Comparison of ENCODE assay signal across 20 cellular contexts in the genomic region with DNA sequence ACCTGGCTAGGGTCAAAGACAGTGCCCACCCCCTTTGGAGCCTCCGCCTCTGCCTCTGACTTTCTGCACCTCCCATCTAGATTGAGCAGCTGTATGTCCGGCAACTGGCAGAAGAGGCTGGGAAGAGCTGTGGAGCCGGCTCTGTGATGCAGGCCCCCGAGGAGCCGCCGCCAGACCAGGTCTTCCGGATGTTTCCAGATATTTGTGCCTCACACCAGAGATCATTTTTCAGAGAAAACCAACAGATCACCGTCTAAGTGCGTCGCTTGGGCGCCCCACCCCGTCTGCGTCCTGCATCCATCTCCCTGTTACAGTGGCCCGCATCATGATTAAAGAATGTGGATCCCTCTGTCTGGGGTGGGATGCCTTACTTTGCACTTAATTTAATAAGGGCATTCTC. TPM values are rescaled to one million over a fixed set of nuclear protein-coding genes. Genes with fewer than 3 reads are reported as not detected.
DNase-seq lines count a peak whose midpoint lies in the region; ATAC-seq and TF ChIP-seq lines count a peak whose summit lies in the region.
"Had no signal": no experiment of that assay in that cellular context is flagged by ENCODE, and none has a peak within 500 bp of the region (broad histone marks: within the 10 kb centered on the region; RNA-seq: fewer than 3 reads in every experiment).

No MANE protein-coding gene starts in this region.

- no peak overlapping the region for H3K9ac ChIP-seq in smooth muscle cell (ENCODE audit: low read depth)
- H3K9ac ChIP-seq: GM23248, KMS-11 had no signal

- no peak for ATAC-seq in activated T-cell treated with anti-CD3 and anti-CD28 coated beads, Interleukin-2, amount 50 U/mL, for 72 hours (replicated peaks in 1 of 2)
- no peak for ATAC-seq in HG02970 (IDR thresholded peaks at IDR 0.05; ENCODE audit: low FRiP score, unreplicated experiment)
- ATAC-seq: A549, HCT116 had no signal

- peaks cover 3% of the 10 kb centered on the region for H3K9me3 Mint-ChIP-seq in activated T-cell treated with anti-CD3 and anti-CD28 coated beads, Interleukin-2, amount 50 U/mL, for 24 hours
- H3K9me3 Mint-ChIP-seq in activated T-cell treated with anti-CD3 and anti-CD28 coated beads, Interleukin-2, amount 50 U/mL, for 72 hours: no peaks in the 10 kb centered on the region
- H3K9me3 Mint-ChIP-seq in IgD-negative memory B cell (no peaks in the 10 kb centered on the region), endothelial cell (ENCODE audit: unreplicated experiment) (no peaks in the 10 kb centered on the region)
- no peaks in the 10 kb centered on the region for H3K9me3 Mint-ChIP-seq in activated CD4-positive, alpha-beta T cell treated with anti-CD3 and anti-CD28 coated beads, Interleukin-2, amount 10 ng/mL, durations not matched to agents 24 days and 14 days

- H3K4me2 ChIP-seq in smooth muscle cell: no peak overlapping the region
- H3K4me2 ChIP-seq: A549, KMS-11 had no signal

- H2AFZ ChIP-seq in smooth muscle cell (ENCODE audit: low read depth): no peak overlapping the region
- H2AFZ ChIP-seq: GM23248 had no signal

- no peaks in the 10 kb centered on the region for H3K36me3 ChIP-seq in smooth muscle cell (ENCODE audit: low read depth)

- H3K4me1 ChIP-seq in smooth muscle cell (ENCODE audit: low read depth): no peaks in the 10 kb centered on the region
- H3K4me1 ChIP-seq: A549 had no signal

- peak overlapping the region; percentile 59 for H3K27ac ChIP-seq in smooth muscle cell (ENCODE audit: low read depth)
- H3K27ac ChIP-seq: A549, GM23248, KMS-11, Peyer's patch had no signal

- H4K20me1 ChIP-seq in smooth muscle cell (ENCODE audit: low read depth): no peaks in the 10 kb centered on the region

- no peaks in the 10 kb centered on the region for H3K27me3 ChIP-seq in smooth muscle cell (ENCODE audit: low read depth)
- H3K27me3 ChIP-seq: Peyer's patch had no signal

- H3K27ac Mint-ChIP-seq in activated T-cell treated with anti-CD3 and anti-CD28 coated beads, Interleukin-2, amount 50 U/mL, for 24 hours: peak overlapping the region; percentile 60
- no peak overlapping the region for H3K27ac Mint-ChIP-seq in activated T-cell treated with anti-CD3 and anti-CD28 coated beads, Interleukin-2, amount 50 U/mL, for 72 hours
- H3K27ac Mint-ChIP-seq in IgD-negative memory B cell: peak overlapping the region in 2 of 3 donors; percentile 84 to 100
- peak overlapping the region; percentile 36 for H3K27ac Mint-ChIP-seq in endothelial cell (ENCODE audit: unreplicated experiment)
- H3K27ac Mint-ChIP-seq in activated CD4-positive, alpha-beta T cell treated with anti-CD3 and anti-CD28 coated beads, Interleukin-2, amount 10 ng/mL, durations not matched to agents 24 days and 14 days: no peak overlapping the region

- TF ChIP-seq CTCF in endothelial cell (IDR thresholded peaks at IDR 0.05; ENCODE audit: unreplicated experiment): no peak
- no peak for TF ChIP-seq CTCF in smooth muscle cell (IDR thresholded peaks at IDR 0.05; ENCODE audit: borderline replicate concordance, insufficient read depth, poor library complexity, severe bottlenecking)

- no peaks in the 10 kb centered on the region for H3K27me3 Mint-ChIP-seq in activated T-cell treated with anti-CD3 and anti-CD28 coated beads, Interleukin-2, amount 50 U/mL, for 24 hours
- H3K27me3 Mint-ChIP-seq in activated T-cell treated with anti-CD3 and anti-CD28 coated beads, Interleukin-2, amount 50 U/mL, for 72 hours (ENCODE audit: low read depth): no peaks in the 10 kb centered on the region
- H3K27me3 Mint-ChIP-seq in IgD-negative memory B cell: no peaks in the 10 kb centered on the region
- peaks cover 1% of the 10 kb centered on the region for H3K27me3 Mint-ChIP-seq in endothelial cell (ENCODE audit: unreplicated experiment)
- no peaks in the 10 kb centered on the region for H3K27me3 Mint-ChIP-seq in activated CD4-positive, alpha-beta T cell treated with anti-CD3 and anti-CD28 coated beads, Interleukin-2, amount 10 ng/mL, durations not matched to agents 24 days and 14 days

- H3F3A ChIP-seq in smooth muscle cell (ENCODE audit: low read depth): no peaks in the 10 kb centered on the region

- peaks cover 80% of the 10 kb centered on the region for H3K36me3 Mint-ChIP-seq in activated T-cell treated with anti-CD3 and anti-CD28 coated beads, Interleukin-2, amount 50 U/mL, for 24 hours (ENCODE audit: low read depth)
- H3K36me3 Mint-ChIP-seq in activated T-cell treated with anti-CD3 and anti-CD28 coated beads, Interleukin-2, amount 50 U/mL, for 72 hours (ENCODE audit: insufficient read depth in 2 of 2): peaks cover 10 to 18% of the 10 kb centered on the region in 2 donors
- H3K36me3 Mint-ChIP-seq in IgD-negative memory B cell (peaks cover 9% of the 10 kb centered on the region), endothelial cell (ENCODE audit: low read depth, unreplicated experiment) (no peaks in the 10 kb centered on the region)
- peaks cover 55% of the 10 kb centered on the region for H3K36me3 Mint-ChIP-seq in activated CD4-positive, alpha-beta T cell treated with anti-CD3 and anti-CD28 coated beads, Interleukin-2, amount 10 ng/mL, durations not matched to agents 24 days and 14 days (ENCODE audit: low read depth)

- peaks cover 54% of the 10 kb centered on the region for H3K4me1 Mint-ChIP-seq in activated T-cell treated with anti-CD3 and anti-CD28 coated beads, Interleukin-2, amount 50 U/mL, for 24 hours (ENCODE audit: low read depth)
- peaks cover 39% of the 10 kb centered on the region for H3K4me1 Mint-ChIP-seq in activated T-cell treated with anti-CD3 and anti-CD28 coated beads, Interleukin-2, amount 50 U/mL, for 72 hours (ENCODE audit: low read depth)
- H3K4me1 Mint-ChIP-seq in IgD-negative memory B cell (peaks cover 29 to 48% (median 30%) of the 10 kb centered on the region in 3 donors), endothelial cell (ENCODE audit: unreplicated experiment) (no peaks in the 10 kb centered on the region)
- H3K4me1 Mint-ChIP-seq in activated CD4-positive, alpha-beta T cell treated with anti-CD3 and anti-CD28 coated beads, Interleukin-2, amount 10 ng/mL, durations not matched to agents 24 days and 14 days: peaks cover 34% of the 10 kb centered on the region

- WGBS in smooth muscle cell (ENCODE audit: low lambda C conversion rate): 71% methylated on average over 14 of the region's 14 CpGs

- no peaks in the 10 kb centered on the region for H3K79me2 ChIP-seq in smooth muscle cell (ENCODE audit: low read depth)

- H3K4me3 Mint-ChIP-seq in activated T-cell treated with anti-CD3 and anti-CD28 coated beads, Interleukin-2, amount 50 U/mL, for 24 hours: no peak overlapping the region
- no peak overlapping the region for H3K4me3 Mint-ChIP-seq in activated T-cell treated with anti-CD3 and anti-CD28 coated beads, Interleukin-2, amount 50 U/mL, for 72 hours
- H3K4me3 Mint-ChIP-seq in IgD-negative memory B cell (peak overlapping the region in 1 of 4 donors; percentile 53), endothelial cell (ENCODE audit: unreplicated experiment) (no peak overlapping the region)
- H3K4me3 Mint-ChIP-seq in activated CD4-positive, alpha-beta T cell treated with anti-CD3 and anti-CD28 coated beads, Interleukin-2, amount 10 ng/mL, durations not matched to agents 24 days and 14 days: no peak overlapping the region

- no peak overlapping the region for H3K4me3 ChIP-seq in smooth muscle cell
- H3K4me3 ChIP-seq: A549, GM23248, Peyer's patch had no signal

- DNase-seq in activated T-cell treated with anti-CD3 and anti-CD28 coated beads, Interleukin-2, amount 50 U/mL, for 24 hours: no peak
- no peak for DNase-seq in activated T-cell treated with anti-CD3 and anti-CD28 coated beads, Interleukin-2, amount 50 U/mL, for 72 hours
- DNase-seq in endothelial cell (ENCODE audit: low spot score): no peak
- no peak for DNase-seq in smooth muscle cell (lab: John Stamatoyannopoulos, UW; ENCODE audit: unreplicated experiment)
- no peak for DNase-seq in mesenteric fat pad (ENCODE audit: low spot score)
- DNase-seq in activated CD4-positive, alpha-beta T cell treated with anti-CD3 and anti-CD28 coated beads, Interleukin-2, amount 10 ng/mL, durations not matched to agents 24 days and 14 days: no peak
- DNase-seq: C1 segment of cervical spinal cord, DND-41, GM23248, NCI-H1092, NCI-H1694, NCI-H510A treated with DMSO at 0.1 percent for 48 hours, Peyer's patch, Right ventricle myocardium superior had no signal

- intact Hi-C loops in activated CD4-positive, alpha-beta T cell treated with anti-CD3 and anti-CD28 coated beads, Interleukin-2, amount 10 ng/mL, durations not matched to agents 24 days and 14 days (cut with micrococcal nuclease): no loop called here

- no peaks in the 10 kb centered on the region for H3K9me3 ChIP-seq in smooth muscle cell (replicated peaks; ENCODE audit: low read depth)
- H3K9me3 ChIP-seq: A549, Peyer's patch had no signal

RNA-seq across cellular contexts. Expression of a gene that starts 22.1 kb away (rescaled TPM):
- total RNA-seq in activated T-cell treated with anti-CD3 and anti-CD28 coated beads, Interleukin-2, amount 50 U/mL, for 72 hours: 10 to 100 TPM; 46.8 to 52.4 TPM
- polyA plus RNA-seq in IgD-negative memory B cell (718 TPM), smooth muscle cell (0.88 and 2.6 TPM in 2 replicates)
- total RNA-seq in endothelial cell (ENCODE audit: unreplicated experiment) (1.5 TPM), smooth muscle cell (1.1 and 3.4 TPM in 2 replicates), mesenteric fat pad (112 TPM)
- 235 and 248 TPM in 2 replicates for total RNA-seq in activated CD4-positive, alpha-beta T cell treated with anti-CD3 and anti-CD28 coated beads, Interleukin-2, amount 10 ng/mL, durations not matched to agents 24 days and 14 days
- total RNA-seq: GM23248, MCF 10A had no signal

Comparison
In these comparisons a context has a peak if more than half of its experiments do, and no peak if none do; other contexts are left out.
1. H3K27ac Mint-ChIP-seq: peak in activated T-cell treated with anti-CD3 and anti-CD28 coated beads, Interleukin-2, amount 50 U/mL, for 24 hours (single experiment), IgD-negative memory B cell (2 of 3) and endothelial cell (single experiment); none in activated T-cell treated with anti-CD3 and anti-CD28 coated beads, Interleukin-2, amount 50 U/mL, for 72 hours (single experiment) and activated CD4-positive, alpha-beta T cell treated with anti-CD3 and anti-CD28 coated beads, Interleukin-2, amount 10 ng/mL, durations not matched to agents 24 days and 14 days (single experiment).
2. RNA of a gene that starts 22.1 kb away (total RNA-seq): 235 to 248 TPM in activated CD4-positive, alpha-beta T cell treated with anti-CD3 and anti-CD28 coated beads, Interleukin-2, amount 10 ng/mL, durations not matched to agents 24 days and 14 days, 112 TPM in mesenteric fat pad (single experiment) and 46.8 to 52.4 TPM in activated T-cell treated with anti-CD3 and anti-CD28 coated beads, Interleukin-2, amount 50 U/mL, for 72 hours; 1.1 to 3.4 TPM in smooth muscle cell and 1.5 TPM in endothelial cell (single experiment); every median in the first group is over 10 times any median in the second.